1 cellular context compared by ENCODE assay signal in the genomic region with DNA sequence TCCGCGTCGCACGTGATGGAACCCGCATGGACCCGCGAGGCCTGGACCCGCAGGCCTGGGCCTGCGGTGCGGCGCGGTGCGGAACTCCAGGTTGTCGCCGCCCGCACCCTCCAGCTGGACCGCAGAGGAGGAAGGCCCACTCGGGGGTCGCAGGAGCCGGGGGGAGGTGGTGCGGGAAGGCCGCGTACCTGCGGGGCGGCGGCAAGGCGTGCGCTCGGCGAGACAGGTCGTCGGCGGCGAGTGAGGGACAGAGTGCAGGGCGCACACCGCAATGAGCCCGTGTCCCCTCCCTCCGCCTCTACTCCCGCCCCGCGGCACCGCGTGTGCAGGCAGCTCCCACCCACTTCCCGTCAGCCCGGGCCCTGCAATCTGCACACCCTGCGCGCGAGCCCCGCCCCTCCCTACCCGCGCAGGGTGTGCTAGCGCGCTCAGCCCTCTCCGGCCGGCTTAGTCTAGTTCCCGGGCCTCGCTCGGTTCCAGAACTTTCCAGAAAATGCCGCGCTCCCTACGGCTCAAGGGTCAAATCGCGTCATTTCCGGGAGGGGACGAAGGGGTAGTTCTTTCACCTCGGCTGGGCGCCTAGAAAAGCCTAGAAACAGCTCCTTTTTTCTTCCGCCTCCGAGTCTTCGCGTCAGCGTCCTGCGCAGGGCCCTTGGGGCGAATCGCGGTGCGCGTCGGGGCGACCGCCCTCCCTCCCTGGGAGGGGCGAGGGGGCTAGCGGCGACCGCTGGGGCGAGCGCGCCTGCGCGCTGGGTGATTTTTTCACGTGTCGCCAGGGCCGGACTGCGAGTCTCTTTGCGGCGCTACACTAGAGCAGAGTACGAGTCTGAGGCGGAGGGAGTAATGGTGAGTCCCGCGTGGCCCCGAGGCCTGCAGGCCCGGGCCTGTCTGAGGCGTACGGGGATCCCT.
TF ChIP-seq lines count a peak whose summit lies in the region.

A gene (minus strand): TSS at position 247 of the 909 bp plus-strand sequence. CDS start 992 bp downstream, outside the sequence.
A gene (plus strand): TSS at position 786 of the 909 bp plus-strand sequence. CDS start 58 bp downstream, at position 844.

TF ChIP-seq in HepG2, 621 proteins besides CTCF, POLR2A, EP300 and RAD21 (continued from another document and continues in another):
- TF ChIP-seq, protein P1, sequence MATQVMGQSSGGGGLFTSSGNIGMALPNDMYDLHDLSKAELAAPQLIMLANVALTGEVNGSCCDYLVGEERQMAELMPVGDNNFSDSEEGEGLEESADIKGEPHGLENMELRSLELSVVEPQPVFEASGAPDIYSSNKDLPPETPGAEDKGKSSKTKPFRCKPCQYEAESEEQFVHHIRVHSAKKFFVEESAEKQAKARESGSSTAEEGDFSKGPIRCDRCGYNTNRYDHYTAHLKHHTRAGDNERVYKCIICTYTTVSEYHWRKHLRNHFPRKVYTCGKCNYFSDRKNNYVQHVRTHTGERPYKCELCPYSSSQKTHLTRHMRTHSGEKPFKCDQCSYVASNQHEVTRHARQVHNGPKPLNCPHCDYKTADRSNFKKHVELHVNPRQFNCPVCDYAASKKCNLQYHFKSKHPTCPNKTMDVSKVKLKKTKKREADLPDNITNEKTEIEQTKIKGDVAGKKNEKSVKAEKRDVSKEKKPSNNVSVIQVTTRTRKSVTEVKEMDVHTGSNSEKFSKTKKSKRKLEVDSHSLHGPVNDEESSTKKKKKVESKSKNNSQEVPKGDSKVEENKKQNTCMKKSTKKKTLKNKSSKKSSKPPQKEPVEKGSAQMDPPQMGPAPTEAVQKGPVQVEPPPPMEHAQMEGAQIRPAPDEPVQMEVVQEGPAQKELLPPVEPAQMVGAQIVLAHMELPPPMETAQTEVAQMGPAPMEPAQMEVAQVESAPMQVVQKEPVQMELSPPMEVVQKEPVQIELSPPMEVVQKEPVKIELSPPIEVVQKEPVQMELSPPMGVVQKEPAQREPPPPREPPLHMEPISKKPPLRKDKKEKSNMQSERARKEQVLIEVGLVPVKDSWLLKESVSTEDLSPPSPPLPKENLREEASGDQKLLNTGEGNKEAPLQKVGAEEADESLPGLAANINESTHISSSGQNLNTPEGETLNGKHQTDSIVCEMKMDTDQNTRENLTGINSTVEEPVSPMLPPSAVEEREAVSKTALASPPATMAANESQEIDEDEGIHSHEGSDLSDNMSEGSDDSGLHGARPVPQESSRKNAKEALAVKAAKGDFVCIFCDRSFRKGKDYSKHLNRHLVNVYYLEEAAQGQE (IDR thresholded peaks at IDR 0.05; ENCODE audit: borderline replicate concordance in 1 of 2, low read depth in 1 of 2, low read length in 2 of 2), result peak in 1 of 2 experiments; percentile 83; a peak in 3 of 4 replicates
- TF ChIP-seq ZNF569 (CRISPR knock-in tag; IDR thresholded peaks at IDR 0.05; ENCODE audit: borderline replicate concordance) (peak; percentile 97), ZNF138 (CRISPR knock-in tag; IDR thresholded peaks at IDR 0.05; ENCODE audit: low read depth) (no peak; the same call in none of the 2 replicates), ZNF33A (CRISPR knock-in tag; IDR thresholded peaks at IDR 0.05; ENCODE audit: borderline replicate concordance) (no peak; the same call in none of the 2 replicates), PTBP1 (IDR thresholded peaks at IDR 0.05; ENCODE audit: low read depth, low read length, poor library complexity, severe bottlenecking) (peak; percentile 99), ADNP (CRISPR knock-in tag; IDR thresholded peaks at IDR 0.05) (no peak), YY1 (IDR thresholded peaks at IDR 0.05; ENCODE audit: insufficient read depth, insufficient replicate concordance, low read depth, low read length) (peak; percentile 90), HNF4A (CRISPR knock-in tag; IDR thresholded peaks at IDR 0.05) (peak; percentile 95), ZNF547 (CRISPR knock-in tag; IDR thresholded peaks at IDR 0.05) (peak; percentile 97), TGIF2 (CRISPR knock-in tag; IDR thresholded peaks at IDR 0.05) (peak; percentile 88), NRL (CRISPR knock-in tag; IDR thresholded peaks at IDR 0.05; ENCODE audit: borderline replicate concordance) (peak; percentile 63), RBFOX2 (IDR thresholded peaks at IDR 0.05; ENCODE audit: low read depth, low read length) (peak; percentile 98), HES4 (CRISPR knock-in tag; IDR thresholded peaks at IDR 0.05; ENCODE audit: borderline replicate concordance) (peak; percentile 98), GZF1 (CRISPR knock-in tag; IDR thresholded peaks at IDR 0.05) (no peak), ZNF720 (CRISPR knock-in tag; IDR thresholded peaks at IDR 0.05) (peak; percentile 48; the same call in 1 of the 2 replicates), DNMT3B (CRISPR knock-in tag; conservative IDR thresholded peaks at IDR 0.05) (0 out of 2 replicates have a peak, but pooled peaks have one; percentile 98), ZNF256 (CRISPR knock-in tag; conservative IDR thresholded peaks at IDR 0.05) (peak; percentile 79), HNRNPH1 (optimal IDR thresholded peaks at IDR 0.05; ENCODE audit: low read depth, low read length) (no peak), ZNF10 (CRISPR knock-in tag; IDR thresholded peaks at IDR 0.05; ENCODE audit: borderline replicate concordance, low read depth) (0 out of 2 replicates have a peak, but pooled peaks have one; percentile 79)
- TF ChIP-seq, protein P2, sequence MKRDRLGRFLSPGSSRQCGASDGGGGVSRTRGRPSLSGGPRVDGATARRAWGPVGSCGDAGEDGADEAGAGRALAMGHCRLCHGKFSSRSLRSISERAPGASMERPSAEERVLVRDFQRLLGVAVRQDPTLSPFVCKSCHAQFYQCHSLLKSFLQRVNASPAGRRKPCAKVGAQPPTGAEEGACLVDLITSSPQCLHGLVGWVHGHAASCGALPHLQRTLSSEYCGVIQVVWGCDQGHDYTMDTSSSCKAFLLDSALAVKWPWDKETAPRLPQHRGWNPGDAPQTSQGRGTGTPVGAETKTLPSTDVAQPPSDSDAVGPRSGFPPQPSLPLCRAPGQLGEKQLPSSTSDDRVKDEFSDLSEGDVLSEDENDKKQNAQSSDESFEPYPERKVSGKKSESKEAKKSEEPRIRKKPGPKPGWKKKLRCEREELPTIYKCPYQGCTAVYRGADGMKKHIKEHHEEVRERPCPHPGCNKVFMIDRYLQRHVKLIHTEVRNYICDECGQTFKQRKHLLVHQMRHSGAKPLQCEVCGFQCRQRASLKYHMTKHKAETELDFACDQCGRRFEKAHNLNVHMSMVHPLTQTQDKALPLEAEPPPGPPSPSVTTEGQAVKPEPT (CRISPR knock-in tag; IDR thresholded peaks at IDR 0.05; ENCODE audit: low read depth), result peak; percentile 93
- TF ChIP-seq, protein P3, sequence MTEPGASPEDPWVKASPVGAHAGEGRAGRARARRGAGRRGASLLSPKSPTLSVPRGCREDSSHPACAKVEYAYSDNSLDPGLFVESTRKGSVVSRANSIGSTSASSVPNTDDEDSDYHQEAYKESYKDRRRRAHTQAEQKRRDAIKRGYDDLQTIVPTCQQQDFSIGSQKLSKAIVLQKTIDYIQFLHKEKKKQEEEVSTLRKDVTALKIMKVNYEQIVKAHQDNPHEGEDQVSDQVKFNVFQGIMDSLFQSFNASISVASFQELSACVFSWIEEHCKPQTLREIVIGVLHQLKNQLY (CRISPR knock-in tag; IDR thresholded peaks at IDR 0.05), result peak; percentile 89
- TF ChIP-seq, protein P4, sequence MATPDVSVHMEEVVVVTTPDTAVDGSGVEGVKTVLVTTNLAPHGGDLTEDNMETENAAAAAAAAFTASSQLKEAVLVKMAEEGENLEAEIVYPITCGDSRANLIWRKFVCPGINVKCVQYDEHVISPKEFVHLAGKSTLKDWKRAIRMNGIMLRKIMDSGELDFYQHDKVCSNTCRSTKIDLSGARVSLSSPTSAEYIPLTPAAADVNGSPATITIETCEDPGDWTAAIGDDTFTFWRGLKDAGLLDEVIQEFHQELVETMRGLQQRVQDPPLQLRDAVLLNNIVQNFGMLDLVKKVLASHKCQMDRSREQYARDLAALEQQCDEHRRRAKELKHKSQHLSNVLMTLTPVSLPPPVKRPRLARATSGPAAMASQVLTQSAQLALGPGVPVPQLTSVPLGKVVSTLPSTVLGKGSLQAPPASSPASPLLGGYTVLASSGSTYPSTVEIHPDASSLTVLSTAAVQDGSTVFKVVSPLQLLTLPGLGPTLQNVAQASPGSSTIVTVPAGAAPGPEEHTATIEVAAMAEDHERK (CRISPR knock-in tag; IDR thresholded peaks at IDR 0.05; ENCODE audit: low read depth), result peak; percentile 77
- TF ChIP-seq, protein P5, sequence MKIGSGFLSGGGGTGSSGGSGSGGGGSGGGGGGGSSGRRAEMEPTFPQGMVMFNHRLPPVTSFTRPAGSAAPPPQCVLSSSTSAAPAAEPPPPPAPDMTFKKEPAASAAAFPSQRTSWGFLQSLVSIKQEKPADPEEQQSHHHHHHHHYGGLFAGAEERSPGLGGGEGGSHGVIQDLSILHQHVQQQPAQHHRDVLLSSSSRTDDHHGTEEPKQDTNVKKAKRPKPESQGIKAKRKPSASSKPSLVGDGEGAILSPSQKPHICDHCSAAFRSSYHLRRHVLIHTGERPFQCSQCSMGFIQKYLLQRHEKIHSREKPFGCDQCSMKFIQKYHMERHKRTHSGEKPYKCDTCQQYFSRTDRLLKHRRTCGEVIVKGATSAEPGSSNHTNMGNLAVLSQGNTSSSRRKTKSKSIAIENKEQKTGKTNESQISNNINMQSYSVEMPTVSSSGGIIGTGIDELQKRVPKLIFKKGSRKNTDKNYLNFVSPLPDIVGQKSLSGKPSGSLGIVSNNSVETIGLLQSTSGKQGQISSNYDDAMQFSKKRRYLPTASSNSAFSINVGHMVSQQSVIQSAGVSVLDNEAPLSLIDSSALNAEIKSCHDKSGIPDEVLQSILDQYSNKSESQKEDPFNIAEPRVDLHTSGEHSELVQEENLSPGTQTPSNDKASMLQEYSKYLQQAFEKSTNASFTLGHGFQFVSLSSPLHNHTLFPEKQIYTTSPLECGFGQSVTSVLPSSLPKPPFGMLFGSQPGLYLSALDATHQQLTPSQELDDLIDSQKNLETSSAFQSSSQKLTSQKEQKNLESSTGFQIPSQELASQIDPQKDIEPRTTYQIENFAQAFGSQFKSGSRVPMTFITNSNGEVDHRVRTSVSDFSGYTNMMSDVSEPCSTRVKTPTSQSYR (CRISPR knock-in tag; IDR thresholded peaks at IDR 0.05; ENCODE audit: borderline replicate concordance), result no peak
- TF ChIP-seq, protein P6, sequence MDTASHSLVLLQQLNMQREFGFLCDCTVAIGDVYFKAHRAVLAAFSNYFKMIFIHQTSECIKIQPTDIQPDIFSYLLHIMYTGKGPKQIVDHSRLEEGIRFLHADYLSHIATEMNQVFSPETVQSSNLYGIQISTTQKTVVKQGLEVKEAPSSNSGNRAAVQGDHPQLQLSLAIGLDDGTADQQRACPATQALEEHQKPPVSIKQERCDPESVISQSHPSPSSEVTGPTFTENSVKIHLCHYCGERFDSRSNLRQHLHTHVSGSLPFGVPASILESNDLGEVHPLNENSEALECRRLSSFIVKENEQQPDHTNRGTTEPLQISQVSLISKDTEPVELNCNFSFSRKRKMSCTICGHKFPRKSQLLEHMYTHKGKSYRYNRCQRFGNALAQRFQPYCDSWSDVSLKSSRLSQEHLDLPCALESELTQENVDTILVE (CRISPR knock-in tag; IDR thresholded peaks at IDR 0.05), result peak; percentile 97
- TF ChIP-seq, protein P7, sequence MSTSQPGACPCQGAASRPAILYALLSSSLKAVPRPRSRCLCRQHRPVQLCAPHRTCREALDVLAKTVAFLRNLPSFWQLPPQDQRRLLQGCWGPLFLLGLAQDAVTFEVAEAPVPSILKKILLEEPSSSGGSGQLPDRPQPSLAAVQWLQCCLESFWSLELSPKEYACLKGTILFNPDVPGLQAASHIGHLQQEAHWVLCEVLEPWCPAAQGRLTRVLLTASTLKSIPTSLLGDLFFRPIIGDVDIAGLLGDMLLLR (CRISPR knock-in tag; IDR thresholded peaks at IDR 0.05), result peak; percentile 93; the same call in 1 of the 2 replicates
- TF ChIP-seq, protein P8, sequence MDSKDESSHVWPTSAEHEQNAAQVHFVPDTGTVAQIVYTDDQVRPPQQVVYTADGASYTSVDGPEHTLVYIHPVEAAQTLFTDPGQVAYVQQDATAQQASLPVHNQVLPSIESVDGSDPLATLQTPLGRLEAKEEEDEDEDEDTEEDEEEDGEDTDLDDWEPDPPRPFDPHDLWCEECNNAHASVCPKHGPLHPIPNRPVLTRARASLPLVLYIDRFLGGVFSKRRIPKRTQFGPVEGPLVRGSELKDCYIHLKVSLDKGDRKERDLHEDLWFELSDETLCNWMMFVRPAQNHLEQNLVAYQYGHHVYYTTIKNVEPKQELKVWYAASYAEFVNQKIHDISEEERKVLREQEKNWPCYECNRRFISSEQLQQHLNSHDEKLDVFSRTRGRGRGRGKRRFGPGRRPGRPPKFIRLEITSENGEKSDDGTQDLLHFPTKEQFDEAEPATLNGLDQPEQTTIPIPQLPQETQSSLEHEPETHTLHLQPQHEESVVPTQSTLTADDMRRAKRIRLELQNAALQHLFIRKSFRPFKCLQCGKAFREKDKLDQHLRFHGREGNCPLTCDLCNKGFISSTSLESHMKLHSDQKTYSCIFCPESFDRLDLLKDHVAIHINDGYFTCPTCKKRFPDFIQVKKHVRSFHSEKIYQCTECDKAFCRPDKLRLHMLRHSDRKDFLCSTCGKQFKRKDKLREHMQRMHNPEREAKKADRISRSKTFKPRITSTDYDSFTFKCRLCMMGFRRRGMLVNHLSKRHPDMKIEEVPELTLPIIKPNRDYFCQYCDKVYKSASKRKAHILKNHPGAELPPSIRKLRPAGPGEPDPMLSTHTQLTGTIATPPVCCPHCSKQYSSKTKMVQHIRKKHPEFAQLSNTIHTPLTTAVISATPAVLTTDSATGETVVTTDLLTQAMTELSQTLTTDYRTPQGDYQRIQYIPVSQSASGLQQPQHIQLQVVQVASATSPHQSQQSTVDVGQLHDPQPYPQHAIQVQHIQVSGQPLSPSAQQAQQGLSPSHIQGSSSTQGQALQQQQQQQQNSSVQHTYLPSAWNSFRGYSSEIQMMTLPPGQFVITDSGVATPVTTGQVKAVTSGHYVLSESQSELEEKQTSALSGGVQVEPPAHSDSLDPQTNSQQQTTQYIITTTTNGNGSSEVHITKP (CRISPR knock-in tag; IDR thresholded peaks at IDR 0.05; ENCODE audit: low read depth), result no peak; the same call in none of the 2 replicates
- TF ChIP-seq, protein P9, sequence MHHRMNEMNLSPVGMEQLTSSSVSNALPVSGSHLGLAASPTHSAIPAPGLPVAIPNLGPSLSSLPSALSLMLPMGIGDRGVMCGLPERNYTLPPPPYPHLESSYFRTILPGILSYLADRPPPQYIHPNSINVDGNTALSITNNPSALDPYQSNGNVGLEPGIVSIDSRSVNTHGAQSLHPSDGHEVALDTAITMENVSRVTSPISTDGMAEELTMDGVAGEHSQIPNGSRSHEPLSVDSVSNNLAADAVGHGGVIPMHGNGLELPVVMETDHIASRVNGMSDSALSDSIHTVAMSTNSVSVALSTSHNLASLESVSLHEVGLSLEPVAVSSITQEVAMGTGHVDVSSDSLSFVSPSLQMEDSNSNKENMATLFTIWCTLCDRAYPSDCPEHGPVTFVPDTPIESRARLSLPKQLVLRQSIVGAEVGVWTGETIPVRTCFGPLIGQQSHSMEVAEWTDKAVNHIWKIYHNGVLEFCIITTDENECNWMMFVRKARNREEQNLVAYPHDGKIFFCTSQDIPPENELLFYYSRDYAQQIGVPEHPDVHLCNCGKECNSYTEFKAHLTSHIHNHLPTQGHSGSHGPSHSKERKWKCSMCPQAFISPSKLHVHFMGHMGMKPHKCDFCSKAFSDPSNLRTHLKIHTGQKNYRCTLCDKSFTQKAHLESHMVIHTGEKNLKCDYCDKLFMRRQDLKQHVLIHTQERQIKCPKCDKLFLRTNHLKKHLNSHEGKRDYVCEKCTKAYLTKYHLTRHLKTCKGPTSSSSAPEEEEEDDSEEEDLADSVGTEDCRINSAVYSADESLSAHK (CRISPR knock-in tag; IDR thresholded peaks at IDR 0.05; ENCODE audit: borderline replicate concordance), result no peak
- TF ChIP-seq, protein P10, sequence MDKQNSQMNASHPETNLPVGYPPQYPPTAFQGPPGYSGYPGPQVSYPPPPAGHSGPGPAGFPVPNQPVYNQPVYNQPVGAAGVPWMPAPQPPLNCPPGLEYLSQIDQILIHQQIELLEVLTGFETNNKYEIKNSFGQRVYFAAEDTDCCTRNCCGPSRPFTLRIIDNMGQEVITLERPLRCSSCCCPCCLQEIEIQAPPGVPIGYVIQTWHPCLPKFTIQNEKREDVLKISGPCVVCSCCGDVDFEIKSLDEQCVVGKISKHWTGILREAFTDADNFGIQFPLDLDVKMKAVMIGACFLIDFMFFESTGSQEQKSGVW (CRISPR knock-in tag; IDR thresholded peaks at IDR 0.05; ENCODE audit: borderline replicate concordance), result no peak; the same call in 1 of the 2 replicates
